10 cellular contexts compared by ENCODE assay signal in the genomic region with DNA sequence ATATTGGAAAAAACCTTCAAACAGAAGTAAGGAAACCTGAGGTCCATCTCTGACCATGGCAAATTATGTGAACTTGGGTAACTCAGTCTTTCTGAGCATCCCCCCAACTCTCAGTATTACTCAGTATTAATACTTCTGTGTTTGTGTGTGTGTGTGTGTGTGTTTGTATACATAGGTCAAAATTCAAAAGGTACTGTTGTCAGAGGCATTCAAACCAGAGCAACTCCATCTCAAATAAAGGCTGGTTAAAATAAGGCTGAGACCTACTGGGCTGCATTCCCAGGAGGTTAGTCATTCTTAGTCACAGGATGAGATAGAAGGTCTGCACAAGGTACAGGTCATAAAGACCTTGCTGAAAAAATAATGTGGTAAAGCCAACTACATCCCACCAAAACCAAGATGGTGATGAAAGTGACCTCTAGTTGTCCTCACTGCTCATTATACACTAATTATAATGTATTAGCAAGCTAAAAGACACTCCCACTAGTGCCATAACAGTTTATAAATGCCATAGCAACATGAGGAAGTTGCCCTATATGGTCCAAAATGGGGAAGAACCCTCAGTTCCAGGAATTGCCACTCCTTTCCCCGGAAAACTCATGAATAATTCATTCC. TPM values are rescaled to one million over a fixed set of nuclear protein-coding genes. Genes with fewer than 3 reads are reported as not detected.
DNase-seq lines count a peak whose midpoint lies in the region; ATAC-seq, FAIRE-seq and TF ChIP-seq lines count a peak whose summit lies in the region.
"Had no signal": no experiment of that assay in that cellular context is flagged by ENCODE, and none has a peak within 500 bp of the region (broad histone marks: within the 10 kb centered on the region; RNA-seq: fewer than 3 reads in every experiment).

No MANE protein-coding gene starts in this region.

- WGBS in K562 (ENCODE audit: insufficient coverage, low coverage, missing lambda C conversion rate): 0% methylated on average over 1 of the region's 1 CpG
- WGBS in lower leg skin, 2 donors: 42 to 47% methylated on average over 1 of the region's 1 CpG

- H3K9me1 ChIP-seq in K562 (ENCODE audit: control insufficient read depth, insufficient read depth, low read length): no peaks in the 10 kb centered on the region

- CTCF ChIA-PET in K562 (lab: Yijun Ruan, JAX; ENCODE audit: low intra/inter-chr PET ratio): no interaction called here

- H3K79me2 ChIP-seq in K562 (ENCODE audit: control insufficient read depth, insufficient read depth, low read length): no peaks in the 10 kb centered on the region

- no peak overlapping the region for H2AFZ ChIP-seq in K562 (ENCODE audit: low read depth, low read length)

- no peak for ATAC-seq in K562

- intact Hi-C loops in K562 (cut with micrococcal nuclease) (no loop called here), lower leg skin (cut with DNase I; ENCODE audit: low total_unique reads) (no loop called here)

- POLR2A ChIA-PET in K562 (lab: Yijun Ruan, JAX): no interaction called here

- no peaks in the 10 kb centered on the region; a peak in 1 of 5 replicates for H3K4me1 ChIP-seq in K562 (replicated peaks in 1 of 2; ENCODE audit: control insufficient read depth in 2 of 2, insufficient read depth in 2 of 2, low read length in 2 of 2)

- BruUV-seq in K562 (replicated peaks; lab: Mats Ljungman, UMichigan): no TSS peak

- 0 out of 5 replicates have a peak, but pooled peaks cover 0 to 3% of the 10 kb centered on the region in 2 experiments for H3K27me3 ChIP-seq in K562 (ENCODE audit: control insufficient read depth in 2 of 2, insufficient read depth in 2 of 2, low read length in 2 of 2)

- H3K27ac ChIP-seq in K562 (ENCODE audit: extremely low read depth, low read depth, low read length): no peak overlapping the region
- H3K27ac ChIP-seq: SK-N-MC had no signal

- peak; percentile 6 for FAIRE-seq in K562 (lab: Jason Lieb, UNC)

- TF ChIP-seq CTCF in K562 (IDR thresholded peaks at IDR 0.05 in 2 of 3, conservative IDR thresholded peaks at IDR 0.05 in 1 of 3; ENCODE audit: insufficient read depth in 2 of 3, low read depth in 1 of 3, low read length in 3 of 3): no peak
- no peak for TF ChIP-seq CTCF in lower leg skin (IDR thresholded peaks at IDR 0.05)

- no peak for TF ChIP-seq RAD21 in K562 (CRISPR knock-in tag; conservative IDR thresholded peaks at IDR 0.05 in 1 of 2, IDR thresholded peaks at IDR 0.05 in 1 of 2)

- H3K4me3 ChIP-seq in K562 (no peak overlapping the region), lower leg skin (ENCODE audit: low read depth, poor library complexity, severe bottlenecking) (no peak overlapping the region)
- H3K4me3 ChIP-seq: SK-N-MC had no signal

- H3K36me3 ChIP-seq in K562 (ENCODE audit: control insufficient read depth, insufficient read depth, low read length): no peaks in the 10 kb centered on the region

- no peak for TF ChIP-seq EP300 in K562 (IDR thresholded peaks at IDR 0.05; ENCODE audit: low read length)

- DNase-seq in CD1c-positive myeloid dendritic cell (ENCODE audit: extremely low spot score) (peak; percentile 95), LoVo (ENCODE audit: low spot score) (peak; percentile 80), K562 (ENCODE audit: extremely low read depth in 1 of 4, low spot score in 3 of 4) (peak in 1 of 4 experiments; percentile 9), lower leg skin (ENCODE audit: low spot score in 2 of 2) (peak; percentile 3 to 38), NCI-H446 (lab: John Stamatoyannopoulos, UW) (no peak), NCI-H748 treated with DMSO at 0.1 percent for 48 hours (lab: John Stamatoyannopoulos, UW) (no peak), NCI-H2196 (lab: John Stamatoyannopoulos, UW; ENCODE audit: unreplicated experiment) (no peak)
- no peak for DNase-seq in activated CD4-positive, CD25-positive, alpha-beta regulatory T cell treated with anti-CD3 and anti-CD28 coated beads, Interleukin-2, amount 50 U/mL, for 72 hours
- DNase-seq: activated T-cell treated with anti-CD3 and anti-CD28 coated beads, Interleukin-2, amount 50 U/mL, for 24 hours had no signal

- no peaks in the 10 kb centered on the region for H3K9me3 ChIP-seq in K562 (replicated peaks; ENCODE audit: control insufficient read depth, insufficient read depth, low read depth, low read length)

- no peak overlapping the region for H3K4me2 ChIP-seq in K562 (ENCODE audit: insufficient read depth, low read length)

- no peaks in the 10 kb centered on the region for H4K20me1 ChIP-seq in K562 (replicated peaks; ENCODE audit: control insufficient read depth, insufficient read depth, low read length)

- TF ChIP-seq POLR2A in K562 (conservative IDR thresholded peaks at IDR 0.05): no peak
- TF ChIP-seq POLR2A in lower leg skin (IDR thresholded peaks at IDR 0.05): no peak

- in situ Hi-C loops in K562 (cut with MboI): no loop called here

- H3K9ac ChIP-seq in K562 (ENCODE audit: insufficient read depth in 1 of 2, low read depth in 2 of 2, low read length in 2 of 2): no peak overlapping the region

TF ChIP-seq in K562, 482 proteins besides CTCF, POLR2A, EP300 and RAD21 (continues in another document):
- TF ChIP-seq, protein P1, sequence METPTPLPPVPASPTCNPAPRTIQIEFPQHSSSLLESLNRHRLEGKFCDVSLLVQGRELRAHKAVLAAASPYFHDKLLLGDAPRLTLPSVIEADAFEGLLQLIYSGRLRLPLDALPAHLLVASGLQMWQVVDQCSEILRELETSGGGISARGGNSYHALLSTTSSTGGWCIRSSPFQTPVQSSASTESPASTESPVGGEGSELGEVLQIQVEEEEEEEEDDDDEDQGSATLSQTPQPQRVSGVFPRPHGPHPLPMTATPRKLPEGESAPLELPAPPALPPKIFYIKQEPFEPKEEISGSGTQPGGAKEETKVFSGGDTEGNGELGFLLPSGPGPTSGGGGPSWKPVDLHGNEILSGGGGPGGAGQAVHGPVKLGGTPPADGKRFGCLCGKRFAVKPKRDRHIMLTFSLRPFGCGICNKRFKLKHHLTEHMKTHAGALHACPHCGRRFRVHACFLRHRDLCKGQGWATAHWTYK (CRISPR knock-in tag; IDR thresholded peaks at IDR 0.05): no peak
- TF ChIP-seq NCOA4 (IDR thresholded peaks at IDR 0.05; ENCODE audit: partially characterized antibody) (no peak), ERF (CRISPR knock-in tag; IDR thresholded peaks at IDR 0.05) (no peak), FOXA1 (IDR thresholded peaks at IDR 0.05; ENCODE audit: borderline replicate concordance) (no peak), TARDBP (IDR thresholded peaks at IDR 0.05) (no peak), ZNF699 (CRISPR knock-in tag; IDR thresholded peaks at IDR 0.05; ENCODE audit: insufficient replicate concordance) (no peak), RFX1 (IDR thresholded peaks at IDR 0.05) (peak; percentile 51), SIRT6 (IDR thresholded peaks at IDR 0.05; ENCODE audit: low read depth, low read length) (no peak)
- TF ChIP-seq, protein P2, sequence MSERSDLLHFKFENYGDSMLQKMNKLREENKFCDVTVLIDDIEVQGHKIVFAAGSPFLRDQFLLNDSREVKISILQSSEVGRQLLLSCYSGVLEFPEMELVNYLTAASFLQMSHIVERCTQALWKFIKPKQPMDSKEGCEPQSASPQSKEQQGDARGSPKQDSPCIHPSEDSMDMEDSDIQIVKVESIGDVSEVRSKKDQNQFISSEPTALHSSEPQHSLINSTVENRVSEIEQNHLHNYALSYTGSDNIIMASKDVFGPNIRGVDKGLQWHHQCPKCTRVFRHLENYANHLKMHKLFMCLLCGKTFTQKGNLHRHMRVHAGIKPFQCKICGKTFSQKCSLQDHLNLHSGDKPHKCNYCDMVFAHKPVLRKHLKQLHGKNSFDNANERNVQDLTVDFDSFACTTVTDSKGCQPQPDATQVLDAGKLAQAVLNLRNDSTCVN (CRISPR knock-in tag; IDR thresholded peaks at IDR 0.05): no peak

RNA-seq across cellular contexts. Expression of a gene that starts 33.3 kb away (rescaled TPM):
- not detected in 2 replicates for total RNA-seq in K562 (2011; cell fraction: chromatin; rRNA removed; ENCODE audit: low replicate concordance)
- not detected in 2 replicates for total RNA-seq in K562 (2011; cell fraction: nucleolus; rRNA removed)
- not detected in 2 replicates for total RNA-seq in K562 (2011; cell fraction: nucleoplasm; rRNA removed)
- not detected in 2 replicates for total RNA-seq in K562 (2014; rRNA removed)
- not detected in 2 replicates for total RNA-seq in K562 (2014; rRNA removed; fragmentation: Illumina TruSeq; extraction: Trizol)
- not detected in 2 replicates for total RNA-seq in K562 (2015; rRNA removed; fragmentation: Illumina TruSeq; extraction: Trizol)
- total RNA-seq in K562 (2021): not detected in 2 replicates
- not detected in 2 replicates for polyA plus RNA-seq in K562 (2011; rRNA removed)
- not detected in 2 replicates for polyA plus RNA-seq in K562 (2011; cell fraction: cytosol; rRNA removed)
- not detected in 2 replicates for polyA plus RNA-seq in K562 (2011; cell fraction: nucleus; rRNA removed)
- not detected in 2 replicates for polyA plus RNA-seq in K562 (2012)
- polyA plus RNA-seq in K562 (2014; fragmentation: Illumina TruSeq; extraction: Trizol): not detected in 2 replicates
- polyA plus RNA-seq in K562 (2014; fragmentation: Nextera tagmentation; extraction: Ambion mirVana): not detected
- not detected in 2 replicates for polyA plus RNA-seq in K562 (2014; rRNA removed)
- polyA minus RNA-seq in K562 (2011; rRNA and poly(A)+ RNA removed): not detected in 2 replicates
- not detected in 2 replicates for polyA minus RNA-seq in K562 (2011; cell fraction: cytosol; rRNA and poly(A)+ RNA removed)
- not detected in 2 replicates for polyA minus RNA-seq in K562 (2011; cell fraction: nucleus; rRNA and poly(A)+ RNA removed)
- under 1 TPM in 1 of 4 donors, not detected in 3; 0.17 TPM for total RNA-seq in lower leg skin

Comparison
In these comparisons a context has a peak if more than half of its experiments do, and no peak if none do; other contexts are left out.
1. DNase-seq: peak in CD1c-positive myeloid dendritic cell (single experiment), LoVo (single experiment) and lower leg skin (2 of 2); none in NCI-H446 (0 of 2), NCI-H748 treated with DMSO at 0.1 percent for 48 hours (single experiment), activated CD4-positive, CD25-positive, alpha-beta regulatory T cell treated with anti-CD3 and anti-CD28 coated beads, Interleukin-2, amount 50 U/mL, for 72 hours (single experiment) and NCI-H2196 (single experiment).